Comparison of ENCODE assay signal across 12 cellular contexts in the genomic region with DNA sequence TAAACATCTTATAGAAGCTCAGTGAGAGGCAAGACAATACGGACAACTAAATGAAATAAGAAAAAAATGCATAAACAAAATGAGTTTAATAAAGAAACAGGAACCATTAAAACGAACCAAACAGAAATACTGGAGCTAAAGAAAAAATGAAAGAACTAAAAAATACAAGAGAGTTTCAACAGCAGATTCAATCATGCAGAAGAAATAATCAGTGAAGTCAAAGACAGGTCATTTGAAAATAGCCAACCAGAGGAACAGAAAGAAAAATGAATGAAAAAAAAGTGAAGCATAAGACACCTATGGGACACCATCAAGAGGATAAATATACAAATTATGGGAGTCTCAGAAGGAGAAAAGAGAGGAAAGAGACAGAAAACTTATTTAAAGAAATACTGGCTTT. TPM values are rescaled to one million over a fixed set of nuclear protein-coding genes. Genes with fewer than 3 reads are reported as not detected.
"Had no signal": no experiment of that assay in that cellular context is flagged by ENCODE, and none has a peak within 500 bp of the region (broad histone marks: within the 10 kb centered on the region; RNA-seq: fewer than 3 reads in every experiment).

No MANE protein-coding gene starts in this region.

- FAIRE-seq: H1, H54 had no signal

- H3K4me2 ChIP-seq: GM23338 had no signal

- H3K4me3 ChIP-seq: GM23248, GM23338, HAP-1 had no signal

- H3K9ac ChIP-seq: GM23248 had no signal

- DNase-seq: GM23248, GOT3, H7, H9, HCEC 1CT, HFFc6 had no signal

- ATAC-seq: GM23338, HCT116 had no signal

- H3K36me3 ChIP-seq: HAP-1 had no signal

- H3K27ac ChIP-seq: GM23248 had no signal

- H2AFZ ChIP-seq: GM23248, GM23338 had no signal

- H3K4me1 ChIP-seq: HAP-1 had no signal

RNA-seq across cellular contexts. Expression of a gene that starts 42.5 kb away (rescaled TPM):
- total RNA-seq: GM23248, GM23338, H1, H4, H7, HFFc6 had no signal
- polyA plus RNA-seq: GM23248 had no signal
